8 cellular contexts compared by ENCODE assay signal in the genomic region with DNA sequence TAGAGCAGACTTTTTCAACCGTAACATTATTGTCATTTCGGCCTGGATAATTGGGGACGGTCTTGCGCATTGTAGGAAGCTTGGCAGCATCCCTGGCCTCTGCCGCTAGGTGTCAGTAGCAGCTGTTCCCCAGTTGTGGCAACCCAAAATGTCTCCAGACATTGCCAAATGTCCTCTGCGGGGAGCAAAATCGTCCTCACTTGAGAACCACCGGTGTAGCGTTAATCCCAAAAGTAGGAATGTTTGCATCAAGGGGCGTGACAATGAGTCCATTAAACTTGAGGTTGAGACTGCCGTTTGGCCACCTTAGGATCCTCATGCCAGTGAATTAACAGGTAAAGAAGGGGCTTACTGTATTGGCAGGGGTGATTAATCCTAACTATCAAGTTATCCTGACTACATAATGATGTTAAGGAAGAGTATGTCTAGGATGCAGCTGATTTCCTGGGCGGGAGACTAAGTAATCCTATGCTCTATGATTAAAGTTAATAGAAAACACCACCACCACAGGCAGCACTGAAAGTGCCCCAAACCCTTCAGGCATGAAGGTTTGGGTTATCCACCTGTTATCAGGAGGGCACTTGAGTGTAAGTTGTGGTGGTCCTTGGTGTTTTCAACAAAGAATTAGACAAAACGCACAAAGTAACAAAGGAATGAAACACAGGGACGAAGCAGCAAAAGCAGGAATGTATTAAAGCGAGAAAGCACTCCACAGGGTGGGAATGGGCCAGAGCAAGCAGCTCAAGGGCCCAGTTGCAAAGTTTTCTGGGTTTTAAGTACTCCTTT. TPM values are rescaled to one million over a fixed set of nuclear protein-coding genes. Genes with fewer than 3 reads are reported as not detected.
DNase-seq lines count a peak whose midpoint lies in the region; ATAC-seq and TF ChIP-seq lines count a peak whose summit lies in the region.

No MANE protein-coding gene starts in this region.

- peaks cover 6% of the 10 kb centered on the region for H3K4me1 Mint-ChIP-seq in osteocyte (ENCODE audit: unreplicated experiment)

- no peaks in the 10 kb centered on the region for H3K9me3 Mint-ChIP-seq in osteocyte (ENCODE audit: unreplicated experiment)

- no peak overlapping the region for H3K27ac Mint-ChIP-seq in osteocyte (ENCODE audit: unreplicated experiment)

- H3K27ac ChIP-seq in KOPT-K1 (ENCODE audit: low read depth, low read length, poor library complexity, severe bottlenecking) = peak overlapping the region; percentile 49
- H3K27ac ChIP-seq in foreskin keratinocyte = no peak overlapping the region
- H3K27ac ChIP-seq in thoracic aorta = no peak overlapping the region

- H3K36me3 Mint-ChIP-seq in osteocyte (ENCODE audit: unreplicated experiment) = no peaks in the 10 kb centered on the region

- H3K36me3 ChIP-seq in KOPT-K1 (ENCODE audit: insufficient read depth, low read length) (no peaks in the 10 kb centered on the region), thoracic aorta (no peaks in the 10 kb centered on the region)

- H3K4me1 ChIP-seq in foreskin keratinocyte (no peaks in the 10 kb centered on the region), thoracic aorta (ENCODE audit: control insufficient read depth in 1 of 2, low read depth in 2 of 2) (peaks cover 0 to 5% of the 10 kb centered on the region in 2 donors)

- H3K9me3 ChIP-seq in KOPT-K1 (ENCODE audit: insufficient read depth, low read length, poor library complexity, severe bottlenecking) (peaks cover 14% of the 10 kb centered on the region), thoracic aorta (no peaks in the 10 kb centered on the region)

- H3K27me3 Mint-ChIP-seq in osteocyte (ENCODE audit: unreplicated experiment) = peaks cover under 1% of the 10 kb centered on the region

- peak; percentile 94 for TF ChIP-seq CTCF in foreskin keratinocyte (conservative IDR thresholded peaks at IDR 0.05)
- peak; percentile 97 for TF ChIP-seq CTCF in osteocyte (IDR thresholded peaks at IDR 0.05)
- TF ChIP-seq CTCF in thoracic aorta (IDR thresholded peaks at IDR 0.05) = peak; percentile 93

- DNase-seq in AG08395 (ENCODE audit: low spot score) = peak; percentile 74
- DNase-seq in SIG-M5 treated with dmso at 0.1 percent for 504 hours (lab: John Stamatoyannopoulos, UW; ENCODE audit: unreplicated experiment) = peak; percentile 87
- DNase-seq in activated gamma-delta T cell (lab: John Stamatoyannopoulos, UW) = peak; percentile 9
- DNase-seq in foreskin keratinocyte = peak in 1 of 2 donors; percentile 58
- peak; percentile 90 for DNase-seq in osteocyte (ENCODE audit: extremely low spot score, unreplicated experiment)
- DNase-seq in thoracic aorta (ENCODE audit: low spot score) = peak; percentile 41

- H3K4me3 Mint-ChIP-seq in osteocyte (ENCODE audit: unreplicated experiment) = peak overlapping the region; percentile 39

- peak overlapping the region; percentile 48 for H3K4me3 ChIP-seq in thoracic aorta

- no peaks in the 10 kb centered on the region for H3K27me3 ChIP-seq in foreskin keratinocyte
- no peaks in the 10 kb centered on the region for H3K27me3 ChIP-seq in thoracic aorta (replicated peaks; ENCODE audit: insufficient read depth)

- ATAC-seq in GM19023 (IDR thresholded peaks at IDR 0.05; ENCODE audit: unreplicated experiment) (peak; percentile 33), foreskin keratinocyte (peak; percentile 52), thoracic aorta (ENCODE audit: insufficient number of reproducible peaks, low FRiP score, low read depth) (peak; percentile 77)

RNA-seq across cellular contexts. Expression of a gene that starts 4.9 kb away (rescaled TPM):
- 8.9 and 11.8 TPM in 2 replicates for total RNA-seq in foreskin keratinocyte
- 7.8 and 9.0 TPM in 2 replicates for polyA plus RNA-seq in foreskin keratinocyte
- total RNA-seq in osteocyte = 7.4 and 9.9 TPM in 2 replicates
- 1 to 10 TPM; 2.4 to 5.3 TPM for total RNA-seq in thoracic aorta

RNA-seq across cellular contexts. Expression of a gene that starts 15.7 kb away (rescaled TPM):
- total RNA-seq in foreskin keratinocyte (1.8 and 2.4 TPM in 2 replicates), osteocyte (7.3 and 8.2 TPM in 2 replicates), thoracic aorta (10 to 100 TPM in 1 of 2 donors, 1 to 10 TPM in 1; 6.9 to 10.6 TPM)
- 0.45 and 0.59 TPM in 2 replicates for polyA plus RNA-seq in foreskin keratinocyte
